17 cellular contexts compared by ENCODE assay signal in the genomic region with DNA sequence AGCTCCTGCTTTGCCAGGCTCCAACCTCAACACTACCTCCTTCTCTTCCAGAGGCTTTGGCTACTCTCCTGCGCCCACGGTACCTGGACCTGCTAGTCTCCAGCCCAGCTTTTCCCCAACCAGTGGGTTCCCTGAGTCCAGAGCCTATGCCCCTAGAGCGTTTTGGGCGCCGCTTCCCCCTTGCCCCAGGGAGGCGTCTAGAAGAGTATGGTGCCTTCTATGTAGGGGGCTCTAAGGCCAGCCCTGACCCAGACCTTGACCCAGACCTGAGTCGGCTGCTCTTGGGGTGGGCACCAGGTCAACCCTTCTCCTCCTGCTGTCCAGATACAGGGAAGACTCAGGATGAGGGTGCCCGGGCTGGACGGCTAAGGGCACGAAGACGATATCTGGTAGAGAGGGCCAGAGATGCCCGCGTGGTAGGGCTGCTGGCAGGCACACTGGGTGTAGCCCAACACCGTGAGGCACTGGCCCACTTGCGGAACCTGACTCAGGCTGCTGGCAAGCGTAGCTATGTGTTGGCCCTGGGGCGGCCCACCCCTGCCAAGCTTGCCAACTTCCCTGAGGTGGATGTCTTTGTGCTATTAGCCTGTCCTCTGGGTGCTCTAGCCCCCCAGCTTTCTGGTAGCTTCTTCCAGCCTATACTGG. TPM values are rescaled to one million over a fixed set of nuclear protein-coding genes. Genes with fewer than 3 reads are reported as not detected.
DNase-seq lines count a peak whose midpoint lies in the region; ATAC-seq and TF ChIP-seq lines count a peak whose summit lies in the region.
"Had no signal": no experiment of that assay in that cellular context is flagged by ENCODE, and none has a peak within 500 bp of the region (broad histone marks: within the 10 kb centered on the region; RNA-seq: fewer than 3 reads in every experiment).

No MANE protein-coding gene starts in this region.

- H3K36me3 ChIP-seq in BLaER1 treated with 17β-estradiol and CSF1 and Interleukin-3, amounts not matched to agents 10 nM and 100 nM: peaks cover 27 to 53% (median 45%) of the 10 kb centered on the region in 11 experiments
- H3K36me3 ChIP-seq in DND-41 (ENCODE audit: insufficient read depth, low read length): peaks cover 21% of the 10 kb centered on the region
- peaks cover 29% of the 10 kb centered on the region for H3K36me3 ChIP-seq in HAP-1 (replicated peaks)

- H3K9me3 Mint-ChIP-seq in activated T-helper 17 cell treated with anti-CD3 and anti-CD28 coated beads, Interleukin-2, amount 50 U/mL, for 72 hours: no peaks in the 10 kb centered on the region
- no peaks in the 10 kb centered on the region for H3K9me3 Mint-ChIP-seq in naive thymus-derived CD8-positive, alpha-beta T cell

- no peaks in the 10 kb centered on the region for H3K27me3 ChIP-seq in BLaER1 treated with 17β-estradiol and CSF1 and Interleukin-3, amounts not matched to agents 10 nM and 100 nM
- H3K27me3 ChIP-seq in DND-41 (ENCODE audit: insufficient read depth, low read length, poor library complexity) (no peaks in the 10 kb centered on the region), HAP-1 (ENCODE audit: low read depth) (no peaks in the 10 kb centered on the region)
- H3K27me3 ChIP-seq: left lung, neutrophil, suprapubic skin had no signal

- no peak overlapping the region for H3K27ac ChIP-seq in BLaER1 treated with 17β-estradiol and CSF1 and Interleukin-3, amounts not matched to agents 10 nM and 100 nM
- no peak overlapping the region for H3K27ac ChIP-seq in DND-41 (ENCODE audit: low read length)
- H3K27ac ChIP-seq: left lung, neutrophil, suprapubic skin had no signal

- POLR2A ChIA-PET in naive thymus-derived CD8-positive, alpha-beta T cell (lab: Charles Lee): interaction anchor here (1.6 to 2.1 kb wide), 2 partner anchors 18 to 25 kb away, joined by 6 to 13 read pairs; a partner anchor contains a TSS

- H3K27ac Mint-ChIP-seq in activated T-helper 17 cell treated with anti-CD3 and anti-CD28 coated beads, Interleukin-2, amount 50 U/mL, for 72 hours: no peak overlapping the region
- peak overlapping the region in 1 of 10 donors; percentile 22 for H3K27ac Mint-ChIP-seq in naive thymus-derived CD8-positive, alpha-beta T cell

- H3K4me3 Mint-ChIP-seq in activated T-helper 17 cell treated with anti-CD3 and anti-CD28 coated beads, Interleukin-2, amount 50 U/mL, for 72 hours: peak overlapping the region; percentile 92
- H3K4me3 Mint-ChIP-seq in naive thymus-derived CD8-positive, alpha-beta T cell: peak overlapping the region; percentile 89 to 96 (median 94)

- peak overlapping the region in 6 of 10 experiments; percentile 84 to 94 (median 90); a peak in 13 of 20 replicates for H3K4me3 ChIP-seq in BLaER1 treated with 17β-estradiol and CSF1 and Interleukin-3, amounts not matched to agents 10 nM and 100 nM
- peak overlapping the region in 1 of 2 experiments; percentile 100; a peak in 2 of 4 replicates for H3K4me3 ChIP-seq in DND-41 (ENCODE audit: low read depth in 1 of 2, low read length in 2 of 2)
- no peak overlapping the region for H3K4me3 ChIP-seq in HAP-1

- H3K79me2 ChIP-seq in DND-41 (ENCODE audit: insufficient read depth, low read length): peaks cover 32% of the 10 kb centered on the region

- no peak for DNase-seq in DND-41
- no peak for DNase-seq in naive thymus-derived CD8-positive, alpha-beta T cell
- DNase-seq in HAP-1 (ENCODE audit: low spot score in 2 of 2): no peak
- no peak for DNase-seq in NCI-H748 (lab: John Stamatoyannopoulos, UW; ENCODE audit: unreplicated experiment)
- no peak for DNase-seq in OCI-M2 (lab: John Stamatoyannopoulos, UW; ENCODE audit: unreplicated experiment)
- no peak for DNase-seq in central memory CD4-positive, alpha-beta T cell
- DNase-seq: amniotic stem cell, cortex of kidney, hippocampal formation, NCI-H2227 treated with DMSO at 0.1 percent for 48 hours, SW 1271 had no signal

- peaks cover 17% of the 10 kb centered on the region for H3K4me1 Mint-ChIP-seq in activated T-helper 17 cell treated with anti-CD3 and anti-CD28 coated beads, Interleukin-2, amount 50 U/mL, for 72 hours
- H3K4me1 Mint-ChIP-seq in naive thymus-derived CD8-positive, alpha-beta T cell: peaks cover 21 to 47% (median 46%) of the 10 kb centered on the region in 4 donors

- H3K4me1 ChIP-seq in BLaER1 treated with 17β-estradiol and CSF1 and Interleukin-3, amounts not matched to agents 10 nM and 100 nM: peaks cover 26 to 36% (median 32%) of the 10 kb centered on the region in 10 experiments
- H3K4me1 ChIP-seq in DND-41 (ENCODE audit: insufficient read depth, low read length): peaks cover 45% of the 10 kb centered on the region
- H3K4me1 ChIP-seq in HAP-1: peaks cover 3% of the 10 kb centered on the region; the same call in 1 of the 2 replicates

- ATAC-seq in DND-41 (ENCODE audit: insufficient read depth, low read depth): no peak
- ATAC-seq in activated T-helper 17 cell treated with anti-CD3 and anti-CD28 coated beads, Interleukin-2, amount 50 U/mL, for 72 hours (replicated peaks): no peak
- no peak for ATAC-seq in naive thymus-derived CD8-positive, alpha-beta T cell
- ATAC-seq: esophagus mucosa, left lung had no signal

- H3K36me3 Mint-ChIP-seq in activated T-helper 17 cell treated with anti-CD3 and anti-CD28 coated beads, Interleukin-2, amount 50 U/mL, for 72 hours (ENCODE audit: low read depth): peaks cover 43% of the 10 kb centered on the region
- peaks cover 0 to 14% (median 0%) of the 10 kb centered on the region in 3 donors for H3K36me3 Mint-ChIP-seq in naive thymus-derived CD8-positive, alpha-beta T cell

- H3K4me2 ChIP-seq in BLaER1 treated with 17β-estradiol and CSF1 and Interleukin-3, amounts not matched to agents 10 nM and 100 nM: peak overlapping the region; percentile 86 to 100 (median 96)
- H3K4me2 ChIP-seq in DND-41 (ENCODE audit: insufficient read depth, low read length): peak overlapping the region; percentile 96

- in situ Hi-C loops in HAP-1 (cut with MboI; ENCODE audit: low sequenced_read_pairs): no loop called here

- peak overlapping the region in 2 of 11 experiments; percentile 84 to 91; a peak in 3 of 22 replicates for H3K9ac ChIP-seq in BLaER1 treated with 17β-estradiol and CSF1 and Interleukin-3, amounts not matched to agents 10 nM and 100 nM
- H3K9ac ChIP-seq in DND-41 (ENCODE audit: low read depth, low read length): no peak overlapping the region

- TF ChIP-seq CTCF in DND-41 (IDR thresholded peaks at IDR 0.05; ENCODE audit: borderline replicate concordance, extremely low read depth, low read length, poor library complexity, severe bottlenecking): no peak

- no peaks in the 10 kb centered on the region for H3K27me3 Mint-ChIP-seq in activated T-helper 17 cell treated with anti-CD3 and anti-CD28 coated beads, Interleukin-2, amount 50 U/mL, for 72 hours
- no peaks in the 10 kb centered on the region for H3K27me3 Mint-ChIP-seq in naive thymus-derived CD8-positive, alpha-beta T cell

- H4K20me1 ChIP-seq in BLaER1 treated with 17β-estradiol and CSF1 and Interleukin-3, amounts not matched to agents 10 nM and 100 nM: peaks cover 11 to 45% (median 23%) of the 10 kb centered on the region in 11 experiments
- H4K20me1 ChIP-seq in DND-41 (ENCODE audit: insufficient read depth, low read length): peaks cover 11% of the 10 kb centered on the region

- H3K9me3 ChIP-seq in BLaER1 treated with 17β-estradiol and CSF1 and Interleukin-3, amounts not matched to agents 10 nM and 100 nM (replicated peaks in 1 of 11): no peaks in the 10 kb centered on the region
- H3K9me3 ChIP-seq in DND-41 (ENCODE audit: insufficient read depth, low read length, severe bottlenecking): no peaks in the 10 kb centered on the region
- H3K9me3 ChIP-seq in HAP-1: no peaks in the 10 kb centered on the region
- H3K9me3 ChIP-seq: left lung, neutrophil, suprapubic skin had no signal

- H2AFZ ChIP-seq in DND-41 (ENCODE audit: low read depth, low read length): no peak overlapping the region

RNA-seq across cellular contexts. Expression of a gene that starts 1.6 kb away (rescaled TPM):
- 10 to 100 TPM; 24.7 to 59.4 TPM for total RNA-seq in activated T-helper 17 cell treated with anti-CD3 and anti-CD28 coated beads, Interleukin-2, amount 50 U/mL, for 72 hours
- total RNA-seq in naive thymus-derived CD8-positive, alpha-beta T cell: 10 to 100 TPM; 34.5 to 37.7 TPM
- polyA plus RNA-seq in naive thymus-derived CD8-positive, alpha-beta T cell: 10 to 100 TPM; 30.2 to 40.4 (median 35.7) TPM

RNA-seq across cellular contexts. Expression of a gene that starts 3.3 kb away (rescaled TPM):
- total RNA-seq in activated T-helper 17 cell treated with anti-CD3 and anti-CD28 coated beads, Interleukin-2, amount 50 U/mL, for 72 hours: 100 to 1,000 TPM in 1 of 2 donors, 10 to 100 TPM in 1; 80.1 to 183 TPM
- 10 to 100 TPM; 55.8 to 59.6 TPM for total RNA-seq in naive thymus-derived CD8-positive, alpha-beta T cell
- 100 to 1,000 TPM; 149 to 213 (median 166) TPM for polyA plus RNA-seq in naive thymus-derived CD8-positive, alpha-beta T cell

RNA-seq across cellular contexts. Expression of a gene that starts 7.6 kb away (rescaled TPM):
- 10 to 100 TPM; 18.5 to 34.4 TPM for total RNA-seq in activated T-helper 17 cell treated with anti-CD3 and anti-CD28 coated beads, Interleukin-2, amount 50 U/mL, for 72 hours
- under 1 TPM; 0.38 to 0.83 TPM for total RNA-seq in naive thymus-derived CD8-positive, alpha-beta T cell
- polyA plus RNA-seq in naive thymus-derived CD8-positive, alpha-beta T cell: under 1 TPM in 2 of 3 donors, not detected in 1; 0.11 to 0.25 TPM

RNA-seq across cellular contexts. Expression of a gene that starts 19.9 kb away (rescaled TPM):
- total RNA-seq in activated T-helper 17 cell treated with anti-CD3 and anti-CD28 coated beads, Interleukin-2, amount 50 U/mL, for 72 hours: 1 to 10 TPM in 1 of 2 donors, under 1 TPM in 1; 0.95 to 2.6 TPM
- 1 to 10 TPM; 1.9 to 2.5 TPM for total RNA-seq in naive thymus-derived CD8-positive, alpha-beta T cell
- polyA plus RNA-seq in naive thymus-derived CD8-positive, alpha-beta T cell: under 1 TPM in 2 of 3 donors, not detected in 1; 0.29 to 0.61 TPM

RNA-seq across cellular contexts. Expression of a gene that starts 24.7 kb away (rescaled TPM):
- total RNA-seq in activated T-helper 17 cell treated with anti-CD3 and anti-CD28 coated beads, Interleukin-2, amount 50 U/mL, for 72 hours: 10 to 100 TPM in 1 of 2 donors, 1 to 10 TPM in 1; 9.4 to 26.5 TPM
- total RNA-seq in naive thymus-derived CD8-positive, alpha-beta T cell: 10 to 100 TPM; 20.5 to 24.1 TPM
- polyA plus RNA-seq in naive thymus-derived CD8-positive, alpha-beta T cell: 10 to 100 TPM; 13.8 to 14.5 (median 14.4) TPM

Comparison
In these comparisons a context has a peak if more than half of its experiments do, and no peak if none do; other contexts are left out.
1. RNA of a gene that starts 7.6 kb away (total RNA-seq): 18.5 to 34.4 TPM in activated T-helper 17 cell treated with anti-CD3 and anti-CD28 coated beads, Interleukin-2, amount 50 U/mL, for 72 hours; 0.38 to 0.83 TPM in naive thymus-derived CD8-positive, alpha-beta T cell; every median in the first group is over 10 times any median in the second.